ENCODE assay signal across 23 cellular contexts in genomic region chr18:33277431-33277830, GRCh38.
DNase-seq lines count a peak whose midpoint lies in the region; ATAC-seq and TF ChIP-seq lines count a peak whose summit lies in the region.
"Had no signal": no experiment of that assay in that cellular context is flagged by ENCODE, and none has a peak within 500 bp of the region (broad histone marks: within the 10 kb centered on the region; RNA-seq: fewer than 3 reads in every experiment).

No MANE protein-coding gene starts in this region.

- H3K27ac ChIP-seq in A673 (ENCODE audit: low read depth, low read length, poor library complexity, severe bottlenecking) (no peak overlapping the region), mesendoderm (ENCODE audit: low read depth, low read length) (no peak overlapping the region)
- no peak overlapping the region for H3K27ac ChIP-seq in CD8-positive, alpha-beta memory T cell (ENCODE audit: low read depth, low read length)
- H3K27ac ChIP-seq: 22Rv1; A549; BLaER1 treated with 17β-estradiol and CSF1 and Interleukin-3, amounts not matched to agents 10 nM and 100 nM; GM23248 had no signal

- no peaks in the 10 kb centered on the region for H3K4me1 ChIP-seq in A673 (ENCODE audit: insufficient read depth, low read length, poor library complexity, severe bottlenecking)
- H3K4me1 ChIP-seq in HAP-1 = peaks cover 7% of the 10 kb centered on the region; the same call in 1 of the 2 replicates
- no peaks in the 10 kb centered on the region for H3K4me1 ChIP-seq in mesendoderm (ENCODE audit: control insufficient read depth, low read depth, low read length)
- H3K4me1 ChIP-seq in CD8-positive, alpha-beta memory T cell (ENCODE audit: insufficient read depth, low read length) = no peaks in the 10 kb centered on the region
- H3K4me1 ChIP-seq: A549; BLaER1 treated with 17β-estradiol and CSF1 and Interleukin-3, amounts not matched to agents 10 nM and 100 nM had no signal

- H3K36me3 Mint-ChIP-seq in CD8-positive, alpha-beta memory T cell = no peaks in the 10 kb centered on the region
- H3K36me3 Mint-ChIP-seq: CD8-positive, alpha-beta T cell; IgD-negative memory B cell had no signal

- H3K56ac ChIP-seq in mesendoderm (ENCODE audit: low read length) = no peak overlapping the region

- H2BK5ac ChIP-seq in mesendoderm (ENCODE audit: low read length) = no peak overlapping the region

- H3K4me3 ChIP-seq in A673 (ENCODE audit: low read depth, low read length, poor library complexity, severe bottlenecking) = no peak overlapping the region
- no peak overlapping the region for H3K4me3 ChIP-seq in HAP-1
- H3K4me3 ChIP-seq in mesendoderm (ENCODE audit: low read length) = no peak overlapping the region
- H3K4me3 ChIP-seq in CD8-positive, alpha-beta memory T cell (ENCODE audit: low read length) = no peak overlapping the region
- H3K4me3 ChIP-seq: A549; BLaER1 treated with 17β-estradiol and CSF1 and Interleukin-3, amounts not matched to agents 10 nM and 100 nM; GM23248 had no signal

- H3K27ac Mint-ChIP-seq in CD8-positive, alpha-beta memory T cell = no peak overlapping the region
- H3K27ac Mint-ChIP-seq: B cell; CD8-positive, alpha-beta T cell; HFFc6; IgD-negative memory B cell had no signal

- no peak overlapping the region for H3K4me2 ChIP-seq in mesendoderm (ENCODE audit: low read length)
- H3K4me2 ChIP-seq: A549; BLaER1 treated with 17β-estradiol and CSF1 and Interleukin-3, amounts not matched to agents 10 nM and 100 nM had no signal

- no peak overlapping the region for H4K8ac ChIP-seq in mesendoderm (ENCODE audit: low read depth, low read length)

- BruUV-seq in A673 (replicated peaks; lab: Mats Ljungman, UMichigan) = no TSS peak

- H3K27me3 Mint-ChIP-seq in CD8-positive, alpha-beta memory T cell = peaks cover 0 to 2% of the 10 kb centered on the region in 2 donors
- H3K27me3 Mint-ChIP-seq: B cell, IgD-negative memory B cell had no signal

- H3K4me3 Mint-ChIP-seq in CD8-positive, alpha-beta memory T cell = no peak overlapping the region
- H3K4me3 Mint-ChIP-seq: B cell; CD8-positive, alpha-beta T cell; HFFc6; IgD-negative memory B cell had no signal

- H3K4ac ChIP-seq in mesendoderm (ENCODE audit: low read depth, low read length) = no peak overlapping the region

- H2BK120ac ChIP-seq in mesendoderm (ENCODE audit: low read depth, low read length) = no peak overlapping the region

- no peaks in the 10 kb centered on the region for H3K79me2 ChIP-seq in mesendoderm (ENCODE audit: control insufficient read depth, insufficient read depth, low read length)

- ATAC-seq in GM18502 (IDR thresholded peaks at IDR 0.05; ENCODE audit: poor library complexity, unreplicated experiment) (no peak), HG03196 (IDR thresholded peaks at IDR 0.05; ENCODE audit: unreplicated experiment) (no peak)
- ATAC-seq: A549; CD8-positive, alpha-beta T cell; HCT116; HepG2 had no signal

- H3K9me3 ChIP-seq in A673 (ENCODE audit: low read depth, low read length, poor library complexity, severe bottlenecking) (no peaks in the 10 kb centered on the region), HAP-1 (no peaks in the 10 kb centered on the region)
- H3K9me3 ChIP-seq in CD8-positive, alpha-beta memory T cell (ENCODE audit: low read length) = no peaks in the 10 kb centered on the region
- H3K9me3 ChIP-seq: A549; BLaER1 treated with 17β-estradiol and CSF1 and Interleukin-3, amounts not matched to agents 10 nM and 100 nM had no signal

- DNase-seq in A673 (ENCODE audit: low spot score) (peak; percentile 51), HAP-1 (ENCODE audit: low spot score in 2 of 2) (peak; percentile 36 to 88), NCI-H82 treated with DMSO at 0.1 percent for 48 hours (lab: John Stamatoyannopoulos, UW; ENCODE audit: unreplicated experiment) (peak; percentile 97), mesendoderm (peak; percentile 23)
- no peak for DNase-seq in CD8-positive, alpha-beta memory T cell
- no peak for DNase-seq in activated naive CD4-positive, alpha-beta T cell treated with anti-CD3 and anti-CD28 coated beads, Interleukin-2, amount 50 U/mL, for 16 hours
- DNase-seq: CD8-positive, alpha-beta T cell; COR-L47; DMS153; DMS79; GDM1; GM23248; HFFc6; KBM-7 had no signal

- no peak overlapping the region for H3K18ac ChIP-seq in mesendoderm (ENCODE audit: low read length)

- H4K5ac ChIP-seq in mesendoderm (ENCODE audit: low read length) = no peak overlapping the region

- intact Hi-C loops in A673 (cut with micrococcal nuclease; ENCODE audit: unreplicated experiment) = no loop called here

- no peak overlapping the region for H2AK5ac ChIP-seq in mesendoderm (ENCODE audit: low read length)

- H3K4me1 Mint-ChIP-seq in CD8-positive, alpha-beta memory T cell = no peaks in the 10 kb centered on the region
- H3K4me1 Mint-ChIP-seq: B cell, IgD-negative memory B cell had no signal

- TF ChIP-seq CTCF in A673 (conservative IDR thresholded peaks at IDR 0.05; ENCODE audit: low read depth, low read length) = no peak

- CTCF ChIA-PET in A673 (lab: Charles Lee) = no interaction called here
- CTCF ChIA-PET in CD8-positive, alpha-beta memory T cell (lab: Charles Lee) = no interaction called here

- in situ Hi-C loops in HAP-1 (cut with MboI; ENCODE audit: low sequenced_read_pairs) = no loop called here

- no peaks in the 10 kb centered on the region for H3K79me1 ChIP-seq in mesendoderm (ENCODE audit: low read length)

- H3K36me3 ChIP-seq in A673 (ENCODE audit: insufficient read depth, low read length, poor library complexity, severe bottlenecking) (no peaks in the 10 kb centered on the region), HAP-1 (replicated peaks) (no peaks in the 10 kb centered on the region), mesendoderm (ENCODE audit: control insufficient read depth, insufficient read depth, low read length) (no peaks in the 10 kb centered on the region)
- no peaks in the 10 kb centered on the region for H3K36me3 ChIP-seq in CD8-positive, alpha-beta memory T cell (ENCODE audit: insufficient read depth, low read length)
- H3K36me3 ChIP-seq: BLaER1 treated with 17β-estradiol and CSF1 and Interleukin-3, amounts not matched to agents 10 nM and 100 nM had no signal

- no peak overlapping the region for H3K23ac ChIP-seq in mesendoderm (ENCODE audit: low read length)

- H3K27me3 ChIP-seq in A673 (replicated peaks; ENCODE audit: insufficient read depth, low read depth, low read length, poor library complexity) (no peaks in the 10 kb centered on the region), HAP-1 (ENCODE audit: low read depth) (no peaks in the 10 kb centered on the region), mesendoderm (ENCODE audit: insufficient read depth, low read length, poor library complexity) (no peaks in the 10 kb centered on the region)
- no peaks in the 10 kb centered on the region for H3K27me3 ChIP-seq in CD8-positive, alpha-beta memory T cell (ENCODE audit: insufficient read depth, low read length, poor library complexity, severe bottlenecking)
- H3K27me3 ChIP-seq: BLaER1 treated with 17β-estradiol and CSF1 and Interleukin-3, amounts not matched to agents 10 nM and 100 nM had no signal

- H3K9me3 Mint-ChIP-seq in CD8-positive, alpha-beta memory T cell = peaks cover 2 to 12% (median 6%) of the 10 kb centered on the region in 5 donors
- H3K9me3 Mint-ChIP-seq: IgD-negative memory B cell had no signal

- no peak overlapping the region for H3K9ac ChIP-seq in mesendoderm (ENCODE audit: low read length)
- H3K9ac ChIP-seq: BLaER1 treated with 17β-estradiol and CSF1 and Interleukin-3, amounts not matched to agents 10 nM and 100 nM; GM23248 had no signal

- POLR2A ChIA-PET in A673 (lab: Charles Lee; ENCODE audit: low non-redundant PET) = no interaction called here
- POLR2A ChIA-PET in CD8-positive, alpha-beta memory T cell (lab: Charles Lee) = no interaction called here

- no peak overlapping the region for H2BK15ac ChIP-seq in mesendoderm (replicated peaks; ENCODE audit: low read depth)

Comparison
In these comparisons a context has a peak if more than half of its experiments do, and no peak if none do; other contexts are left out.
1. DNase-seq: peak in A673 (single experiment), HAP-1 (2 of 2), NCI-H82 treated with DMSO at 0.1 percent for 48 hours (single experiment) and mesendoderm (single experiment); none in CD8-positive, alpha-beta memory T cell (0 of 5) and activated naive CD4-positive, alpha-beta T cell treated with anti-CD3 and anti-CD28 coated beads, Interleukin-2, amount 50 U/mL, for 16 hours (single experiment).